In genomic region chr16:86914850-86915717, GRCh38 we compare ENCODE assay signal across 16 cellular contexts.
"Had no signal": no experiment of that assay in that cellular context is flagged by ENCODE, and none has a peak within 500 bp of the region (broad histone marks: within the 10 kb centered on the region; RNA-seq: fewer than 3 reads in every experiment).

No MANE protein-coding gene starts in this region.

- H3K4me1 ChIP-seq: gastroesophageal sphincter, right atrium auricular region had no signal

- H3K4me1 Mint-ChIP-seq: activated CD4-positive, alpha-beta T cell treated with anti-CD3 and anti-CD28 coated beads, Interleukin-2, amount 10 ng/mL, durations not matched to agents 24 days and 14 days; activated T-helper 17 cell treated with anti-CD3 and anti-CD28 coated beads, Interleukin-2, amount 50 U/mL, for 72 hours; immature natural killer cell; naive thymus-derived CD8-positive, alpha-beta T cell; stimulated activated effector memory CD8-positive, alpha-beta T cell treated with anti-CD3 and anti-CD28 coated beads, Interleukin-12 subunit alpha, Interleukin-12 subunit beta, amount 100 ng/mL, for 72 hours had no signal

- H3K27ac Mint-ChIP-seq: activated CD4-positive, alpha-beta T cell treated with anti-CD3 and anti-CD28 coated beads, Interleukin-2, amount 10 ng/mL, durations not matched to agents 24 days and 14 days; activated CD8-positive, alpha-beta T cell treated with anti-CD3 and anti-CD28 coated beads for 36 hours; activated naive CD4-positive, alpha-beta T cell treated with anti-CD3 and anti-CD28 coated beads for 36 hours; activated T-helper 17 cell treated with anti-CD3 and anti-CD28 coated beads, Interleukin-2, amount 50 U/mL, for 72 hours; immature natural killer cell; naive thymus-derived CD8-positive, alpha-beta T cell; stimulated activated effector memory CD8-positive, alpha-beta T cell treated with anti-CD3 and anti-CD28 coated beads, Interleukin-12 subunit alpha, Interleukin-12 subunit beta, amount 100 ng/mL, for 72 hours; T-helper 1 cell treated with Interleukin-12 subunit alpha and Interleukin-12 subunit beta and Interleukin-4 antibody, amounts not matched to agents 30 μg/mL and 1 μg/mL, for 36 hours had no signal

- H3K9me3 ChIP-seq: right atrium auricular region had no signal

- H3K27me3 Mint-ChIP-seq: activated CD4-positive, alpha-beta T cell treated with anti-CD3 and anti-CD28 coated beads, Interleukin-2, amount 10 ng/mL, durations not matched to agents 24 days and 14 days; brain had no signal

- H3K4me3 Mint-ChIP-seq: activated CD4-positive, alpha-beta T cell treated with anti-CD3 and anti-CD28 coated beads, Interleukin-2, amount 10 ng/mL, durations not matched to agents 24 days and 14 days; activated CD8-positive, alpha-beta T cell treated with anti-CD3 and anti-CD28 coated beads for 36 hours; activated naive CD4-positive, alpha-beta T cell treated with anti-CD3 and anti-CD28 coated beads for 36 hours; activated T-helper 17 cell treated with anti-CD3 and anti-CD28 coated beads, Interleukin-2, amount 50 U/mL, for 72 hours; brain; immature natural killer cell; naive thymus-derived CD8-positive, alpha-beta T cell; stimulated activated effector memory CD8-positive, alpha-beta T cell treated with anti-CD3 and anti-CD28 coated beads, Interleukin-12 subunit alpha, Interleukin-12 subunit beta, amount 100 ng/mL, for 72 hours; T-helper 1 cell treated with Interleukin-12 subunit alpha and Interleukin-12 subunit beta and Interleukin-4 antibody, amounts not matched to agents 30 μg/mL and 1 μg/mL, for 36 hours had no signal

- ATAC-seq: activated CD8-positive, alpha-beta T cell treated with anti-CD3 and anti-CD28 coated beads for 36 hours; activated T-helper 17 cell treated with anti-CD3 and anti-CD28 coated beads, Interleukin-2, amount 50 U/mL, for 72 hours; esophagus mucosa; gastroesophageal sphincter; naive thymus-derived CD8-positive, alpha-beta T cell; stimulated activated effector memory CD8-positive, alpha-beta T cell treated with anti-CD3 and anti-CD28 coated beads, Interleukin-12 subunit alpha, Interleukin-12 subunit beta, amount 100 ng/mL, for 72 hours had no signal

- H3K9me3 Mint-ChIP-seq: activated CD8-positive, alpha-beta T cell treated with anti-CD3 and anti-CD28 coated beads for 36 hours; activated naive CD4-positive, alpha-beta T cell treated with anti-CD3 and anti-CD28 coated beads for 36 hours; activated T-helper 17 cell treated with anti-CD3 and anti-CD28 coated beads, Interleukin-2, amount 50 U/mL, for 72 hours; immature natural killer cell; stimulated activated effector memory CD8-positive, alpha-beta T cell treated with anti-CD3 and anti-CD28 coated beads, Interleukin-12 subunit alpha, Interleukin-12 subunit beta, amount 100 ng/mL, for 72 hours; T-helper 1 cell treated with Interleukin-12 subunit alpha and Interleukin-12 subunit beta and Interleukin-4 antibody, amounts not matched to agents 30 μg/mL and 1 μg/mL, for 36 hours had no signal

- DNase-seq: activated CD4-positive, alpha-beta T cell treated with anti-CD3 and anti-CD28 coated beads, Interleukin-2, amount 10 ng/mL, durations not matched to agents 24 days and 14 days; activated CD8-positive, alpha-beta T cell treated with anti-CD3 and anti-CD28 coated beads for 36 hours; activated naive CD4-positive, alpha-beta T cell treated with anti-CD3 and anti-CD28 coated beads for 36 hours; activated T-cell treated with anti-CD3 and anti-CD28 coated beads, Interleukin-2, amount 50 U/mL, for 1 hour; heart right ventricle; immature natural killer cell; occipital lobe; stimulated activated CD4-positive, alpha-beta T cell treated with anti-CD3 and anti-CD28 coated beads, Interleukin-4, amount 100 ng/mL, for 24 hours had no signal

- H3K4me3 ChIP-seq: gastroesophageal sphincter, heart right ventricle, right atrium auricular region had no signal

- H3K27ac ChIP-seq: gastroesophageal sphincter, heart right ventricle, right atrium auricular region had no signal

- H3K27me3 ChIP-seq: heart right ventricle, right atrium auricular region had no signal

- H3K36me3 ChIP-seq: gastroesophageal sphincter, heart right ventricle, right atrium auricular region had no signal

- H3K36me3 Mint-ChIP-seq: brain; immature natural killer cell; naive thymus-derived CD8-positive, alpha-beta T cell; stimulated activated effector memory CD8-positive, alpha-beta T cell treated with anti-CD3 and anti-CD28 coated beads, Interleukin-12 subunit alpha, Interleukin-12 subunit beta, amount 100 ng/mL, for 72 hours had no signal
